Comparison of ENCODE assay signal across 17 cellular contexts in the genomic region with DNA sequence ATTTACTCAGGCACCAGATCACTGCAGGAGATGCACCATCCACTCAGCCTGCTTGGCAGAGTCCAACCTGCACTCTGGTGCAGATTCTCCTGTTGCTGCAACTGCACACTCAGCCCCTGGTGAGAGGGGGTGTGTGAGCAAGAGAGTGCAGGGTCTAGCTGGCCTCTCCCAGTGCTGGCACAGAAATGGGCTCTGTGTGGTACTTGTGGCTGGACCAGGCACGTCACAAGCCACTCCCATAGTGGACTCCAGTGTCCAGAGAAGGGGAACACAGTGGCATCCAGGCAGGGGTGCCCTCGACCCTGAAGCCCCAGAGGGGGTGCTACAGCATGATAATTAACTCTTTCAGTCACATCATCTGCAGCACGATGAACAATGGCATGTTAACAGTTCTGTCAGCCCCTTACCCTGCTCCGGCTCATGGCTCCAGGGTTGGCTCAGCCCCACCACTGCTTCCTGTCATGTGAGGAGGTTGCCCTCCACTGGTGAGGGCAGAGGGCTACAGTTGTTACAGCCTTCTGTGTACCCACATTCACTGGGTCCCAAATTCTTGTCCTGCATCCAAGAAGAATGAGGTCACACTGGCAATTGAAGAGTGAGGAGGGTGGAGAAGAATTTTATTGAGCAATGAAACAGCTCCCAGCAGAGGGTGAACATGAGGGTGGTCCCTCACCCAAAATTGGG.
DNase-seq lines count a peak whose midpoint lies in the region; ATAC-seq, FAIRE-seq and TF ChIP-seq lines count a peak whose summit lies in the region.
"Had no signal": no experiment of that assay in that cellular context is flagged by ENCODE, and none has a peak within 500 bp of the region (broad histone marks: within the 10 kb centered on the region; RNA-seq: fewer than 3 reads in every experiment).

No MANE protein-coding gene starts in this region.

- H3K9me2 ChIP-seq in PC-9 (ENCODE audit: insufficient read depth): no peaks in the 10 kb centered on the region

- H3K79me2 ChIP-seq in PC-9 (ENCODE audit: low read depth): no peaks in the 10 kb centered on the region

- TF ChIP-seq POLR2A in A549 (IDR thresholded peaks at IDR 0.05; ENCODE audit: low read length): no peak

- H4K20me1 ChIP-seq in PC-9 (ENCODE audit: insufficient read depth): no peaks in the 10 kb centered on the region
- H4K20me1 ChIP-seq: BLaER1 had no signal

- FAIRE-seq in A549 (lab: Jason Lieb, UNC): no peak
- FAIRE-seq: GM19239 had no signal

- H3K4me2 ChIP-seq in A549 (peak overlapping the region; percentile 59), PC-9 (no peak overlapping the region)
- H3K4me2 ChIP-seq: BLaER1 had no signal

- TF ChIP-seq CTCF in A549 (IDR thresholded peaks at IDR 0.05): peak; percentile 46
- peak; percentile 22; the same call in 2 of the 3 replicates for TF ChIP-seq CTCF in GM12872 (IDR thresholded peaks at IDR 0.05; ENCODE audit: insufficient read depth, low read depth, low read length)
- TF ChIP-seq CTCF in PC-9 (conservative IDR thresholded peaks at IDR 0.05): peak; percentile 22; the same call in 1 of the 2 replicates
- no peak for TF ChIP-seq CTCF in fibroblast of pulmonary artery (IDR thresholded peaks at IDR 0.05; ENCODE audit: low read length, missing control alignments)

- H3K36me3 ChIP-seq in PC-9 (ENCODE audit: low read depth): no peaks in the 10 kb centered on the region
- H3K36me3 ChIP-seq: BLaER1, thyroid gland had no signal

- peak; percentile 66 to 78 for TF ChIP-seq RAD21 in A549 (conservative IDR thresholded peaks at IDR 0.05 in 1 of 2, IDR thresholded peaks at IDR 0.05 in 1 of 2)

- BruUV-seq in PC-9 (replicated peaks; lab: Mats Ljungman, UMichigan): no TSS peak

- CTCF ChIA-PET in A549 (lab: Yijun Ruan, JAX) (interaction anchor here (1.0 to 1.4 kb wide), 5 partner anchors 137 to 509 kb away, joined by 3 to 4 read pairs (median 3); no protein-coding TSS in a partner anchor), PC-9 (lab: Charles Lee) (no interaction called here)

- intact Hi-C loops in PC-9 (cut with micrococcal nuclease; ENCODE audit: unreplicated experiment): no loop called here

- peak in 1 of 2 experiments; percentile 59 for DNase-seq in A549 (ENCODE audit: low read depth in 1 of 2, low spot score in 1 of 2)
- DNase-seq in PC-9: no peak
- DNase-seq in fibroblast of pulmonary artery (ENCODE audit: low read depth): peak; percentile 4
- no peak for DNase-seq in C1 segment of cervical spinal cord (lab: John Stamatoyannopoulos, UW)
- DNase-seq in GM19240 (ENCODE audit: insufficient read length, low spot score): no peak
- DNase-seq: dermis blood vessel endothelial cell, midbrain, NCI-H1048, NCI-H82, right cardiac atrium, T-helper 1 cell, thyroid gland had no signal

- POLR2A ChIA-PET in A549 (lab: Yijun Ruan, JAX): no interaction called here
- POLR2A ChIA-PET in PC-9 (lab: Charles Lee; ENCODE audit: unreplicated experiment): no interaction called here

- 3% methylated on average over 4 of the region's 4 CpGs for whole genome bisulfite sequencing in A549 (ENCODE audit: missing lambda C conversion rate)

- ATAC-seq in A549 (peak; percentile 91 to 97), HG03457 (IDR thresholded peaks at IDR 0.05; ENCODE audit: unreplicated experiment) (no peak), HG02973 (IDR thresholded peaks at IDR 0.05; ENCODE audit: unreplicated experiment) (no peak)
- ATAC-seq: right cardiac atrium had no signal

- no peak overlapping the region for H3K27ac ChIP-seq in A549
- H3K27ac ChIP-seq in PC-9: no peak overlapping the region
- H3K27ac ChIP-seq: BLaER1, thyroid gland had no signal

- peaks cover 9% of the 10 kb centered on the region; the same call in 1 of the 3 replicates for H3K4me1 ChIP-seq in A549
- peaks cover 16% of the 10 kb centered on the region for H3K4me1 ChIP-seq in PC-9 (replicated peaks; ENCODE audit: insufficient read depth)
- H3K4me1 ChIP-seq: thyroid gland had no signal

- H3K27me3 ChIP-seq in PC-9 (ENCODE audit: insufficient read depth, low read depth): no peaks in the 10 kb centered on the region
- H3K27me3 ChIP-seq: BLaER1, thyroid gland had no signal

- H3K4me3 ChIP-seq in A549: no peak overlapping the region
- H3K4me3 ChIP-seq in PC-9: no peak overlapping the region
- H3K4me3 ChIP-seq in fibroblast of pulmonary artery (replicated peaks; ENCODE audit: low read depth, low read length): no peak overlapping the region
- H3K4me3 ChIP-seq: BLaER1, thyroid gland had no signal

- no peaks in the 10 kb centered on the region for H3F3A ChIP-seq in PC-9 (ENCODE audit: insufficient read depth, low read depth)

- H2AFZ ChIP-seq in PC-9: no peak overlapping the region

- H3K9me3 ChIP-seq in A549: no peaks in the 10 kb centered on the region
- H3K9me3 ChIP-seq in PC-9 (ENCODE audit: insufficient read depth, low read depth): no peaks in the 10 kb centered on the region
- H3K9me3 ChIP-seq: thyroid gland had no signal

- TF ChIP-seq EP300 in A549 (IDR thresholded peaks at IDR 0.05): no peak

TF ChIP-seq in A549, 52 proteins besides CTCF, POLR2A, EP300 and RAD21:
- TF ChIP-seq, protein P1, sequence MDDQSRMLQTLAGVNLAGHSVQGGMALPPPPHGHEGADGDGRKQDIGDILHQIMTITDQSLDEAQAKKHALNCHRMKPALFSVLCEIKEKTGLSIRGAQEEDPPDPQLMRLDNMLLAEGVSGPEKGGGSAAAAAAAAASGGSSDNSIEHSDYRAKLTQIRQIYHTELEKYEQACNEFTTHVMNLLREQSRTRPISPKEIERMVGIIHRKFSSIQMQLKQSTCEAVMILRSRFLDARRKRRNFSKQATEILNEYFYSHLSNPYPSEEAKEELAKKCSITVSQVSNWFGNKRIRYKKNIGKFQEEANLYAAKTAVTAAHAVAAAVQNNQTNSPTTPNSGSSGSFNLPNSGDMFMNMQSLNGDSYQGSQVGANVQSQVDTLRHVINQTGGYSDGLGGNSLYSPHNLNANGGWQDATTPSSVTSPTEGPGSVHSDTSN (IDR thresholded peaks at IDR 0.05): no peak
- peak; percentile 42; the same call in 1 of the 3 replicates for TF ChIP-seq SMC3 (IDR thresholded peaks at IDR 0.05)
TF ChIP-seq in A549: peak in this region for 1.

Comparison
In these comparisons a context has a peak if more than half of its experiments do, and no peak if none do; other contexts are left out.
1. ATAC-seq: peak in A549 (2 of 2); none in HG03457 (single experiment) and HG02973 (single experiment).